ENCODE assay signal across 1 cellular context in the genomic region with DNA sequence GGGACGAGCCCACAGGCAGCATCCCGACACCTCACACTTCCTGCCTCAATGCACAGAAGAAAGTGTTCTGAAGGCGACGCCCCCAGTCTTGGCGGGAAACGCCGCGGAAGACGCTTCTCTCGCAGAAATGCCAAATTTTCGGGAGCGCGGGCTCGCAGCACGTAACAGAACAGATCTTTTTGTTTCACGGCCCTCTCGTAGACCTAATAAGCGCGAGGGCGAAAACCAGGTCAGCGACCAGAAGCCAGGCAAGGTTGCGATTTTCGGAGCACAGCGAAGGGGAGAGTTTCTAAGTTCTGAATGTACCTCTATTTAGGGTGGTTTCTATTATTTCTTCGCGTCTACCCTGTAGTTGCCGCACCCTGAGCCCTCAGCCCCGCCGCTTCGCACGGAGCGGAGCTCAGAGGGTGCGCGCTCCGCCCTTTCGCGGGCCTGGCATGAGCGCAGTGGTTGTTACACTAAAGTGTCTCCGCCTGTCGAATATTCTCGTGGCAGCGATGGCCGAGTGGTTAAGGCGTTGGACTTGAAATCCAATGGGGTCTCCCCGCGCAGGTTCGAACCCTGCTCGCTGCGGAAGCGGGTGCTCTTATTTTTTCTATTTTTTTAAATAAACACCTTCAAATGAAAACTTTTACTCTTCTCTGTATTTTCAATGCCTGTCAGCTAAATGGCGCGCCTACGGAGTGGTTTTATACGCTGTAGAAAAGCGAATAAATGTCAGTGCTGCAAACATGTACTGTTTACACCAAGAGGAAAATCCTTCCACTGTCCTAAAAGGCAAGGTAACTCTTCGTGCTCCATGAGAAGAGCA.
TF ChIP-seq lines count a peak whose summit lies in the region.

No MANE protein-coding gene starts in this region.

TF ChIP-seq in HepG2, 621 proteins besides CTCF, POLR2A, EP300 and RAD21 (continued from another document and continues in another):
- TF ChIP-seq RERE (CRISPR knock-in tag; IDR thresholded peaks at IDR 0.05; ENCODE audit: low read depth) (0 out of 2 replicates have a peak, but pooled peaks have one; percentile 24), ZFYVE20 (CRISPR knock-in tag; IDR thresholded peaks at IDR 0.05; ENCODE audit: borderline replicate concordance, low read depth) (no peak), ZNF3 (CRISPR knock-in tag; IDR thresholded peaks at IDR 0.05) (no peak), ZNF225 (CRISPR knock-in tag; IDR thresholded peaks at IDR 0.05) (peak; percentile 86), NFE2 (CRISPR knock-in tag; IDR thresholded peaks at IDR 0.05) (no peak), NFIC (IDR thresholded peaks at IDR 0.05; ENCODE audit: low read length) (peak; percentile 59; the same call in 1 of the 2 replicates), SETDB1 (CRISPR knock-in tag; IDR thresholded peaks at IDR 0.05; ENCODE audit: borderline replicate concordance) (no peak), ZBTB20 (CRISPR knock-in tag; IDR thresholded peaks at IDR 0.05; ENCODE audit: borderline replicate concordance, low read depth) (peak; percentile 51; the same call in 1 of the 2 replicates), ZBTB37 (CRISPR knock-in tag; IDR thresholded peaks at IDR 0.05) (no peak), ZBTB38 (CRISPR knock-in tag; IDR thresholded peaks at IDR 0.05) (no peak; the same call in 1 of the 2 replicates), ATF7-NPFF (CRISPR knock-in tag; IDR thresholded peaks at IDR 0.05; ENCODE audit: low read depth) (peak; percentile 82; the same call in 1 of the 2 replicates), FOSL2 (CRISPR knock-in tag; IDR thresholded peaks at IDR 0.05) (peak; percentile 37), ZNF609 (CRISPR knock-in tag; IDR thresholded peaks at IDR 0.05; ENCODE audit: borderline replicate concordance) (no peak), NCOR1 (IDR thresholded peaks at IDR 0.05; ENCODE audit: borderline replicate concordance, low read length) (peak; percentile 33; the same call in 1 of the 2 replicates), ZBTB2 (CRISPR knock-in tag; IDR thresholded peaks at IDR 0.05; ENCODE audit: low read depth) (no peak), ESRRA (CRISPR knock-in tag; IDR thresholded peaks at IDR 0.05; ENCODE audit: low read depth) (no peak), ZNF703 (CRISPR knock-in tag; IDR thresholded peaks at IDR 0.05; ENCODE audit: borderline replicate concordance) (no peak), SAP130 (CRISPR knock-in tag; IDR thresholded peaks at IDR 0.05; ENCODE audit: low read depth) (peak; percentile 41), SNAI1 (CRISPR knock-in tag; IDR thresholded peaks at IDR 0.05; ENCODE audit: borderline replicate concordance) (no peak), ZFX (CRISPR knock-in tag; IDR thresholded peaks at IDR 0.05; ENCODE audit: low read depth) (peak; percentile 67), MXD3 (CRISPR knock-in tag; IDR thresholded peaks at IDR 0.05) (peak; percentile 93), ZNF768 (CRISPR knock-in tag; IDR thresholded peaks at IDR 0.05) (peak; percentile 60; the same call in 1 of the 2 replicates), ZNF512B (CRISPR knock-in tag; IDR thresholded peaks at IDR 0.05; ENCODE audit: borderline replicate concordance) (0 out of 2 replicates have a peak, but pooled peaks have one; percentile 42), MTA1 (CRISPR knock-in tag; IDR thresholded peaks at IDR 0.05; ENCODE audit: borderline replicate concordance) (no peak), NRL (CRISPR knock-in tag; IDR thresholded peaks at IDR 0.05; ENCODE audit: borderline replicate concordance) (peak; percentile 70), KMT2A (CRISPR knock-in tag; IDR thresholded peaks at IDR 0.05) (peak; percentile 50; the same call in 1 of the 2 replicates), ZNF496 (CRISPR knock-in tag; IDR thresholded peaks at IDR 0.05; ENCODE audit: insufficient replicate concordance) (no peak), ZNF850 (CRISPR knock-in tag; conservative IDR thresholded peaks at IDR 0.05) (no peak)
- TF ChIP-seq, protein P1, sequence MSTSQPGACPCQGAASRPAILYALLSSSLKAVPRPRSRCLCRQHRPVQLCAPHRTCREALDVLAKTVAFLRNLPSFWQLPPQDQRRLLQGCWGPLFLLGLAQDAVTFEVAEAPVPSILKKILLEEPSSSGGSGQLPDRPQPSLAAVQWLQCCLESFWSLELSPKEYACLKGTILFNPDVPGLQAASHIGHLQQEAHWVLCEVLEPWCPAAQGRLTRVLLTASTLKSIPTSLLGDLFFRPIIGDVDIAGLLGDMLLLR (CRISPR knock-in tag; IDR thresholded peaks at IDR 0.05), result peak; percentile 13; the same call in 1 of the 2 replicates
- TF ChIP-seq, protein P2, sequence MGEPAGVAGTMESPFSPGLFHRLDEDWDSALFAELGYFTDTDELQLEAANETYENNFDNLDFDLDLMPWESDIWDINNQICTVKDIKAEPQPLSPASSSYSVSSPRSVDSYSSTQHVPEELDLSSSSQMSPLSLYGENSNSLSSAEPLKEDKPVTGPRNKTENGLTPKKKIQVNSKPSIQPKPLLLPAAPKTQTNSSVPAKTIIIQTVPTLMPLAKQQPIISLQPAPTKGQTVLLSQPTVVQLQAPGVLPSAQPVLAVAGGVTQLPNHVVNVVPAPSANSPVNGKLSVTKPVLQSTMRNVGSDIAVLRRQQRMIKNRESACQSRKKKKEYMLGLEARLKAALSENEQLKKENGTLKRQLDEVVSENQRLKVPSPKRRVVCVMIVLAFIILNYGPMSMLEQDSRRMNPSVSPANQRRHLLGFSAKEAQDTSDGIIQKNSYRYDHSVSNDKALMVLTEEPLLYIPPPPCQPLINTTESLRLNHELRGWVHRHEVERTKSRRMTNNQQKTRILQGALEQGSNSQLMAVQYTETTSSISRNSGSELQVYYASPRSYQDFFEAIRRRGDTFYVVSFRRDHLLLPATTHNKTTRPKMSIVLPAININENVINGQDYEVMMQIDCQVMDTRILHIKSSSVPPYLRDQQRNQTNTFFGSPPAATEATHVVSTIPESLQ (CRISPR knock-in tag; conservative IDR thresholded peaks at IDR 0.05), result no peak
- TF ChIP-seq, protein P3, sequence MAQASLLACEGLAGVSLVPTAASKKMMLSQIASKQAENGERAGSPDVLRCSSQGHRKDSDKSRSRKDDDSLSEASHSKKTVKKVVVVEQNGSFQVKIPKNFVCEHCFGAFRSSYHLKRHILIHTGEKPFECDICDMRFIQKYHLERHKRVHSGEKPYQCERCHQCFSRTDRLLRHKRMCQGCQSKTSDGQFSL (CRISPR knock-in tag; IDR thresholded peaks at IDR 0.05), result no peak
